8 cellular contexts compared by ENCODE assay signal in genomic region chr19:40803170-40803856, GRCh38. TPM values are rescaled to one million over a fixed set of nuclear protein-coding genes. Genes with fewer than 3 reads are reported as not detected.
A peak's percentile ranks its signal among the peaks of the same experiment; 100 is the strongest.
DNase-seq lines count a peak whose midpoint lies in the region; ATAC-seq and TF ChIP-seq lines count a peak whose summit lies in the region.

No MANE protein-coding gene starts in this region.

- H2BK5ac ChIP-seq in mesendoderm (ENCODE audit: low read length): no peak overlapping the region

- TF ChIP-seq POLR2A in body of pancreas (IDR thresholded peaks at IDR 0.05): no peak

- H3K23ac ChIP-seq in mesendoderm (ENCODE audit: low read length): no peak overlapping the region

- H3K79me1 ChIP-seq in mesendoderm (ENCODE audit: low read length): peaks cover 35% of the 10 kb centered on the region

- H3K9me3 Mint-ChIP-seq in activated naive CD4-positive, alpha-beta T cell treated with anti-CD3 and anti-CD28 coated beads, Interleukin-2, amount 50 U/mL, for 24 hours: no peaks in the 10 kb centered on the region
- H3K9me3 Mint-ChIP-seq in type B pancreatic cell: no peaks in the 10 kb centered on the region

- peaks cover 82% of the 10 kb centered on the region for H3K4me1 Mint-ChIP-seq in activated naive CD4-positive, alpha-beta T cell treated with anti-CD3 and anti-CD28 coated beads, Interleukin-2, amount 50 U/mL, for 24 hours
- peaks cover 58% of the 10 kb centered on the region for H3K4me1 Mint-ChIP-seq in type B pancreatic cell (ENCODE audit: unreplicated experiment)

- peaks cover 74% of the 10 kb centered on the region for H3K4me1 ChIP-seq in body of pancreas
- H3K4me1 ChIP-seq in mesendoderm (ENCODE audit: control insufficient read depth, low read depth, low read length): peaks cover 8% of the 10 kb centered on the region

- H3K27ac Mint-ChIP-seq in activated naive CD4-positive, alpha-beta T cell treated with anti-CD3 and anti-CD28 coated beads, Interleukin-2, amount 50 U/mL, for 24 hours: peak overlapping the region; percentile 86
- H3K27ac Mint-ChIP-seq in type B pancreatic cell: peak overlapping the region; percentile 87

- H4K8ac ChIP-seq in mesendoderm (ENCODE audit: low read depth, low read length): no peak overlapping the region

- no peaks in the 10 kb centered on the region for H3K36me3 ChIP-seq in body of pancreas (replicated peaks in 1 of 2; ENCODE audit: insufficient read depth in 1 of 2, low read depth in 2 of 2)
- peaks cover 6% of the 10 kb centered on the region for H3K36me3 ChIP-seq in mesendoderm (ENCODE audit: control insufficient read depth, insufficient read depth, low read length)

- 47 to 57% methylated on average over 4 to 9 of the region's 9 CpGs for WGBS in body of pancreas, 2 donors
- no CpG with 5 or more reads among the region's 9 CpGs for WGBS in mesendoderm (ENCODE audit: extremely low coverage, insufficient coverage, low lambda C conversion rate)

- no peak for TF ChIP-seq CTCF in body of pancreas (IDR thresholded peaks at IDR 0.05)
- TF ChIP-seq CTCF in type B pancreatic cell (conservative IDR thresholded peaks at IDR 0.05): no peak
- no peak for TF ChIP-seq CTCF in GM10266 (IDR thresholded peaks at IDR 0.05; ENCODE audit: control insufficient read depth, insufficient read depth, low read depth, missing control alignments)

- H3K27me3 ChIP-seq in body of pancreas: no peaks in the 10 kb centered on the region
- H3K27me3 ChIP-seq in mesendoderm (ENCODE audit: insufficient read depth, low read length, poor library complexity): no peaks in the 10 kb centered on the region

- no peak for DNase-seq in activated naive CD4-positive, alpha-beta T cell (lab: John Stamatoyannopoulos, UW)
- DNase-seq in body of pancreas (no peak), mesendoderm (no peak), type B pancreatic cell (ENCODE audit: extremely low spot score, unreplicated experiment) (no peak), GM10266 (ENCODE audit: extremely low spot score) (no peak), AG20443 (ENCODE audit: low spot score) (no peak)

- peak overlapping the region; percentile 8 for H3K9ac ChIP-seq in mesendoderm (ENCODE audit: low read length)

- no peak overlapping the region for H3K18ac ChIP-seq in mesendoderm (ENCODE audit: low read length)

- H3K4me3 Mint-ChIP-seq in activated naive CD4-positive, alpha-beta T cell treated with anti-CD3 and anti-CD28 coated beads, Interleukin-2, amount 50 U/mL, for 24 hours: peak overlapping the region; percentile 92
- H3K4me3 Mint-ChIP-seq in type B pancreatic cell: peak overlapping the region; percentile 74

- no peaks in the 10 kb centered on the region for H3K9me3 ChIP-seq in body of pancreas

- peaks cover 63% of the 10 kb centered on the region for H3K79me2 ChIP-seq in mesendoderm (ENCODE audit: control insufficient read depth, insufficient read depth, low read length)

- intact Hi-C loops in body of pancreas (cut with DNase I): no loop called here

- no peak overlapping the region for H2BK15ac ChIP-seq in mesendoderm (replicated peaks; ENCODE audit: low read depth)

- no peak overlapping the region for H3K56ac ChIP-seq in mesendoderm (ENCODE audit: low read length)

- no peak overlapping the region for H4K5ac ChIP-seq in mesendoderm (ENCODE audit: low read length)

- ATAC-seq in body of pancreas (no peak), GM19351 (IDR thresholded peaks at IDR 0.05; ENCODE audit: unreplicated experiment) (no peak)

- no peak overlapping the region for H2BK120ac ChIP-seq in mesendoderm (ENCODE audit: low read depth, low read length)

- no peak overlapping the region for H3K4ac ChIP-seq in mesendoderm (ENCODE audit: low read depth, low read length)

- H3K27ac ChIP-seq in body of pancreas: peak overlapping the region; percentile 61 to 69 (median 68)
- no peak overlapping the region for H3K27ac ChIP-seq in mesendoderm (ENCODE audit: low read depth, low read length)

- no peaks in the 10 kb centered on the region for H3K27me3 Mint-ChIP-seq in activated naive CD4-positive, alpha-beta T cell treated with anti-CD3 and anti-CD28 coated beads, Interleukin-2, amount 50 U/mL, for 24 hours
- no peaks in the 10 kb centered on the region for H3K27me3 Mint-ChIP-seq in type B pancreatic cell

- H3K4me2 ChIP-seq in mesendoderm (ENCODE audit: low read length): no peak overlapping the region

- no peak overlapping the region for H2AK5ac ChIP-seq in mesendoderm (ENCODE audit: low read length)

- no peak overlapping the region for H3K4me3 ChIP-seq in body of pancreas
- no peak overlapping the region for H3K4me3 ChIP-seq in mesendoderm (ENCODE audit: low read length)

- peaks cover 4% of the 10 kb centered on the region for H3K36me3 Mint-ChIP-seq in activated naive CD4-positive, alpha-beta T cell treated with anti-CD3 and anti-CD28 coated beads, Interleukin-2, amount 50 U/mL, for 24 hours
- peaks cover 14% of the 10 kb centered on the region for H3K36me3 Mint-ChIP-seq in type B pancreatic cell

RNA-seq across cellular contexts. Expression of gene EGLN2, which starts 4.3 kb away (rescaled TPM):
- total RNA-seq in body of pancreas (10 to 100 TPM; 50.8 to 51.4 TPM), type B pancreatic cell (ENCODE audit: low replicate concordance) (83.4 and 83.8 TPM in 2 replicates)
- polyA plus RNA-seq in mesendoderm (2013, experiment 1 of 2): 89.3 TPM
- 85.4 TPM for polyA plus RNA-seq in mesendoderm (2013, experiment 2 of 2)

RNA-seq across cellular contexts. Expression of gene RAB4B, which starts 25.3 kb away (rescaled TPM):
- total RNA-seq in body of pancreas (10 to 100 TPM; 20.4 to 23.3 TPM), type B pancreatic cell (ENCODE audit: low replicate concordance) (10.4 and 12.4 TPM in 2 replicates)
- polyA plus RNA-seq in mesendoderm (2013, experiment 1 of 2): 4.9 TPM
- polyA plus RNA-seq in mesendoderm (2013, experiment 2 of 2): 5.8 TPM

RNA-seq across cellular contexts. Expression of gene MIA, which starts 28.0 kb away (rescaled TPM):
- total RNA-seq in body of pancreas (1 to 10 TPM in 1 of 2 donors, not detected in 1; 5.9 TPM), type B pancreatic cell (ENCODE audit: low replicate concordance) (1.7 and 3.2 TPM in 2 replicates)
- 0.18 TPM for polyA plus RNA-seq in mesendoderm (2013, experiment 1 of 2)
- not detected for polyA plus RNA-seq in mesendoderm (2013, experiment 2 of 2)

RNA-seq across cellular contexts. Expression of gene CYP2A6, which starts 46.9 kb away (rescaled TPM):
- total RNA-seq in body of pancreas (not detected), type B pancreatic cell (ENCODE audit: low replicate concordance) (not detected in 2 replicates)
- polyA plus RNA-seq in mesendoderm (2013, experiment 1 of 2): 0.03 TPM
- polyA plus RNA-seq in mesendoderm (2013, experiment 2 of 2): 0.07 TPM

RNA-seq across cellular contexts. Expression of gene SNRPA, which starts 52.3 kb away (rescaled TPM):
- total RNA-seq in body of pancreas (10 to 100 TPM; 18.7 to 42.2 TPM), type B pancreatic cell (ENCODE audit: low replicate concordance) (79.6 and 130 TPM in 2 replicates)
- polyA plus RNA-seq in mesendoderm (2013, experiment 1 of 2): 226 TPM
- 225 TPM for polyA plus RNA-seq in mesendoderm (2013, experiment 2 of 2)
